In the genomic region with DNA sequence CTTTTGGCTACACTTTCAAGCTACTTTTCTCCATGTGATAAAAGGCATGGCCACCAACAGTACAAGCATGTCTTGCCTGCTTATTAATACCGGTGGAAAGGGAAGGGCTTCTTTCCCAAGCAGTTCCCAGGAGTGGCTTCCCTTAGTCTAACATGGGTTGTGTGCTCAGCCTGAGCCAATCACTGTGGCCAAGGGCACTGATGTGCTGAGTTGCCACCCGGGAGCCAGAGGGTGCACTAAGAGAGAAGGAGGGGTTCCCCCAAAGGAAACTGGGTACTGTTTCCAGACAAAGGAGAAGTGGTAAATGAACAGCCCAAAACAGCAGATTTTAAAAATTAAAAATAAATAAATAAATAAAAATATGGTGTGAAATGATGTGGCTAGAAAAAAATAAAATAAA, we compare ENCODE assay signal across 19 cellular contexts.
DNase-seq lines count a peak whose midpoint lies in the region; ATAC-seq, FAIRE-seq and TF ChIP-seq lines count a peak whose summit lies in the region.
"Had no signal": no experiment of that assay in that cellular context is flagged by ENCODE, and none has a peak within 500 bp of the region (broad histone marks: within the 10 kb centered on the region; RNA-seq: fewer than 3 reads in every experiment).

No MANE protein-coding gene starts in this region.

- TF ChIP-seq POLR2A in H1 (IDR thresholded peaks at IDR 0.05; ENCODE audit: control extremely low read depth in 1 of 2, low read depth in 2 of 2, low read length in 2 of 2), result no peak

- no peak overlapping the region for H2BK15ac ChIP-seq in H1 (ENCODE audit: low read length)

- no peak for FAIRE-seq in H1 (lab: Jason Lieb, UNC)
- FAIRE-seq: GM12892, GM19239 had no signal

- no peaks in the 10 kb centered on the region for H3K36me3 ChIP-seq in H1 (ENCODE audit: control insufficient read depth in 2 of 4, insufficient read depth in 4 of 4, low read length in 3 of 4)
- no peaks in the 10 kb centered on the region for H3K36me3 ChIP-seq in mucosa of descending colon (ENCODE audit: low read depth)
- no peaks in the 10 kb centered on the region for H3K36me3 ChIP-seq in upper lobe of right lung
- H3K36me3 ChIP-seq: Peyer's patch had no signal

- no peak overlapping the region for H4K91ac ChIP-seq in H1 (replicated peaks; ENCODE audit: insufficient read length, low read length)

- WGBS in H1 (ENCODE audit: extremely low coverage in 1 of 2, insufficient coverage in 1 of 2, insufficient read length in 1 of 2, insufficient replicate concordance in 2 of 2, low coverage in 1 of 2, low lambda C conversion rate in 2 of 2, missing lambda C conversion rate in 1 of 2), 2 experiments, result 87% methylated on average over 2 of the region's 2 CpGs; no CpG with 5 or more reads in 1 of the 2 experiments

- H3K18ac ChIP-seq in H1 (ENCODE audit: extremely low read depth, low read length), result no peak overlapping the region

- H3K14ac ChIP-seq in H1 (ENCODE audit: insufficient read length), result no peak overlapping the region

- H3K27me3 ChIP-seq in H1 (replicated peaks in 1 of 4; ENCODE audit: control insufficient read depth in 3 of 4, extremely low read depth in 1 of 4, insufficient read depth in 3 of 4, low read length in 3 of 4), result no peaks in the 10 kb centered on the region
- H3K27me3 ChIP-seq in upper lobe of right lung, result no peaks in the 10 kb centered on the region
- H3K27me3 ChIP-seq: Peyer's patch had no signal

- no peak overlapping the region for H2BK12ac ChIP-seq in H1 (ENCODE audit: low read depth, low read length)

- H3K4me1 ChIP-seq in H1 (replicated peaks in 1 of 4; ENCODE audit: control insufficient read depth in 3 of 4, insufficient read depth in 4 of 4, low read length in 3 of 4) (peaks cover 0 to 2% (median 2%) of the 10 kb centered on the region in 4 experiments; a peak in 4 of 7 replicates), mucosa of descending colon (ENCODE audit: low read depth) (no peaks in the 10 kb centered on the region), upper lobe of right lung (peaks cover 3% of the 10 kb centered on the region)
- H3K4me1 ChIP-seq: Peyer's patch had no signal

- no peak overlapping the region for H3K9ac ChIP-seq in H1 (replicated peaks in 1 of 4; ENCODE audit: extremely low read depth in 1 of 4, low read depth in 3 of 4, low read length in 3 of 4)

- H2BK5ac ChIP-seq in H1 (ENCODE audit: low read depth, low read length), result no peak overlapping the region

- H3K79me1 ChIP-seq in H1 (ENCODE audit: low read depth, low read length), result no peaks in the 10 kb centered on the region; the same call in 1 of the 2 replicates

- no peak overlapping the region for H3K4me3 ChIP-seq in H1 (ENCODE audit: extremely low read depth in 1 of 4, insufficient read depth in 2 of 4, low read depth in 3 of 4, low read length in 4 of 4)
- H3K4me3 ChIP-seq in mucosa of descending colon, result no peak overlapping the region
- no peak overlapping the region for H3K4me3 ChIP-seq in upper lobe of right lung
- H3K4me3 ChIP-seq: Peyer's patch had no signal

- no peaks in the 10 kb centered on the region for H4K20me1 ChIP-seq in H1 (replicated peaks in 1 of 2; ENCODE audit: control insufficient read depth in 1 of 2, insufficient read depth in 2 of 2, low read length in 2 of 2)

- no peaks in the 10 kb centered on the region for H3K23me2 ChIP-seq in H1 (ENCODE audit: low read depth, low read length)

- no peak overlapping the region for H3K23ac ChIP-seq in H1 (ENCODE audit: insufficient read length)

- intact Hi-C loops in mucosa of descending colon (cut with DNase I, micrococcal nuclease) (no loop called here), upper lobe of right lung (cut with DNase I) (no loop called here)

- H4K8ac ChIP-seq in H1 (ENCODE audit: extremely low read depth, insufficient read depth, low read length), result no peak overlapping the region

- H3K9me3 ChIP-seq in H1 (ENCODE audit: insufficient read depth in 2 of 2, low read depth in 1 of 2, low read length in 1 of 2), result no peaks in the 10 kb centered on the region
- no peaks in the 10 kb centered on the region for H3K9me3 ChIP-seq in mucosa of descending colon
- H3K9me3 ChIP-seq in upper lobe of right lung, result no peaks in the 10 kb centered on the region
- H3K9me3 ChIP-seq: Peyer's patch had no signal

- TF ChIP-seq EP300 in H1 (IDR thresholded peaks at IDR 0.05; ENCODE audit: borderline replicate concordance in 1 of 2, low read depth in 2 of 2, low read length in 2 of 2), result no peak

- no peak overlapping the region for H2BK20ac ChIP-seq in H1 (ENCODE audit: low read length)

- H3K79me2 ChIP-seq in H1 (ENCODE audit: control insufficient read depth in 1 of 2, insufficient read depth in 2 of 2, low read length in 2 of 2), result no peaks in the 10 kb centered on the region

- no peak overlapping the region for H3K4ac ChIP-seq in H1 (replicated peaks; ENCODE audit: insufficient read length, low read depth, low read length)

- H4K5ac ChIP-seq in H1 (ENCODE audit: insufficient read length, low read depth, low read length), result no peak overlapping the region

- no peak overlapping the region for H3K4me2 ChIP-seq in H1 (ENCODE audit: insufficient read depth in 1 of 2, low read depth in 2 of 2, low read length in 2 of 2)

- POLR2A ChIA-PET in H1 (lab: Charles Lee; ENCODE audit: partially characterized antibody), result no interaction called here

- no peak for TF ChIP-seq RAD21 in H1 (IDR thresholded peaks at IDR 0.05 in 1 of 2, conservative IDR thresholded peaks at IDR 0.05 in 1 of 2; ENCODE audit: low read depth in 2 of 2, low read length in 2 of 2)

- H2BK120ac ChIP-seq in H1 (replicated peaks; ENCODE audit: low read depth, low read length), result no peak overlapping the region

- no peak overlapping the region for H2AFZ ChIP-seq in H1 (ENCODE audit: low read length)

- H3K27ac ChIP-seq in H1 (ENCODE audit: low read depth, low read length) (no peak overlapping the region), upper lobe of right lung (no peak overlapping the region)
- H3K27ac ChIP-seq: 22Rv1, Peyer's patch had no signal

- H2AK5ac ChIP-seq in H1 (ENCODE audit: low read depth, low read length), result no peak overlapping the region

- no peak for TF ChIP-seq CTCF in H1 (IDR thresholded peaks at IDR 0.05; ENCODE audit: control extremely low read depth in 1 of 3, insufficient read depth in 1 of 3, low read depth in 1 of 3, low read length in 3 of 3)
- TF ChIP-seq CTCF in mucosa of descending colon (IDR thresholded peaks at IDR 0.05), result no peak
- TF ChIP-seq CTCF in upper lobe of right lung (IDR thresholded peaks at IDR 0.05), result no peak

- ATAC-seq in mucosa of descending colon (peak; percentile 24), upper lobe of right lung (peak; percentile 54), HG03039 (IDR thresholded peaks at IDR 0.05; ENCODE audit: unreplicated experiment) (no peak)

- CTCF ChIA-PET in H1 (lab: Charles Lee; ENCODE audit: partially characterized antibody), result interaction anchor here (0.5 to 0.8 kb wide), 2 partner anchors 39 to 107 kb away, joined by 3 read pairs; no protein-coding TSS in a partner anchor

- H3K56ac ChIP-seq in H1 (replicated peaks; ENCODE audit: insufficient read length, low read depth, low read length), result no peak overlapping the region

- DNase-seq in DMS 273 (lab: John Stamatoyannopoulos, UW; ENCODE audit: unreplicated experiment) (peak; percentile 22), DMS 273 treated with DMSO at 0.1 percent for 48 hours (lab: John Stamatoyannopoulos, UW) (no peak), H1 (ENCODE audit: low read depth in 1 of 2, low spot score in 2 of 2) (no peak), mucosa of descending colon (no peak), upper lobe of right lung (no peak), NCI-H1930 (lab: John Stamatoyannopoulos, UW) (no peak), iPS-NIHi7 (ENCODE audit: extremely low spot score) (no peak)
- DNase-seq: C1 segment of cervical spinal cord, DMS53, GOT3, MV-4-11, NCI-H1436, NCI-H2081, Peyer's patch, SHP77 had no signal

TF ChIP-seq in H1, 55 proteins besides CTCF, POLR2A, EP300 and RAD21:
- no peak for TF ChIP-seq SRF (IDR thresholded peaks at IDR 0.05; ENCODE audit: low read depth, low read length)
- TF ChIP-seq RFX5 (IDR thresholded peaks at IDR 0.05; ENCODE audit: borderline replicate concordance, low read depth, low read length), result peak; percentile 80
